In the genomic region with DNA sequence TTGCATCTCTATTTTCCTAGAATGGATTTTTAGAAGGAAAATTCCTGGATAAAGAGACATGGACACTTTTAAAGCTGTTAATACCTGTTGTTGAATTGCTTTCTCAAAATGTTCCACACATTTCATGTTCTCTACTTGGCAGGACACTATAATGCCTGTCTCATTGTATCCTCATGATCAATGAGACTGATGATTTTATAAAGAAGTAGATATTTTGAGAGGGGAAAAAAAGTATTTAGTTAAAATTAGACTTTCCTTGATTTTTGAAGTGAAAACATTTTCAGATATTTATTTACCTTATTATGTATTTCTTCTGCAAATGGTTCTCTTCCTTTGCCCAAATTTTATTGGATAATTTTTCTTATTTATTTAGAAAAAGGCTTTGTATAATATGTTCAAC, we compare ENCODE assay signal across 25 cellular contexts.
"Had no signal": no experiment of that assay in that cellular context is flagged by ENCODE, and none has a peak within 500 bp of the region (broad histone marks: within the 10 kb centered on the region; RNA-seq: fewer than 3 reads in every experiment).

No MANE protein-coding gene starts in this region.

- H3K27ac ChIP-seq: colonic mucosa, coronary artery, dorsolateral prefrontal cortex, epithelial cell of prostate, esophagus muscularis mucosa, esophagus squamous epithelium, foreskin keratinocyte, gastrocnemius medialis, gastroesophageal sphincter, heart left ventricle, heart right ventricle had no signal

- DNase-seq: colonic mucosa; cortex of kidney; dermis blood vessel endothelial cell; dorsolateral prefrontal cortex; effector CD4-positive, alpha-beta T cell; effector CD8-positive, alpha-beta T cell; effector memory CD4-positive, alpha-beta T cell; effector memory CD8-positive, alpha-beta T cell; endodermal cell; erythroblast; esophagus squamous epithelium; foreskin fibroblast; foreskin keratinocyte; foreskin melanocyte; gastrocnemius medialis; glutamatergic neuron; head of caudate nucleus; heart left ventricle; heart right ventricle had no signal

- H3K36me3 ChIP-seq: colonic mucosa, esophagus muscularis mucosa, esophagus squamous epithelium, gastrocnemius medialis, gastroesophageal sphincter, heart left ventricle, heart right ventricle had no signal

- H3K4me3 ChIP-seq: colonic mucosa, coronary artery, dorsolateral prefrontal cortex, esophagus muscularis mucosa, esophagus squamous epithelium, gastrocnemius medialis, gastroesophageal sphincter, heart left ventricle, heart right ventricle had no signal

- H3K27me3 ChIP-seq: colonic mucosa, esophagus squamous epithelium, foreskin keratinocyte, gastrocnemius medialis, gastroesophageal sphincter had no signal

- H3K4me1 ChIP-seq: colonic mucosa, esophagus squamous epithelium, foreskin keratinocyte, gastrocnemius medialis, gastroesophageal sphincter had no signal

- FAIRE-seq: endometrium, endothelial cell of umbilical vein had no signal
